ENCODE assay signal across 8 cellular contexts in the genomic region with DNA sequence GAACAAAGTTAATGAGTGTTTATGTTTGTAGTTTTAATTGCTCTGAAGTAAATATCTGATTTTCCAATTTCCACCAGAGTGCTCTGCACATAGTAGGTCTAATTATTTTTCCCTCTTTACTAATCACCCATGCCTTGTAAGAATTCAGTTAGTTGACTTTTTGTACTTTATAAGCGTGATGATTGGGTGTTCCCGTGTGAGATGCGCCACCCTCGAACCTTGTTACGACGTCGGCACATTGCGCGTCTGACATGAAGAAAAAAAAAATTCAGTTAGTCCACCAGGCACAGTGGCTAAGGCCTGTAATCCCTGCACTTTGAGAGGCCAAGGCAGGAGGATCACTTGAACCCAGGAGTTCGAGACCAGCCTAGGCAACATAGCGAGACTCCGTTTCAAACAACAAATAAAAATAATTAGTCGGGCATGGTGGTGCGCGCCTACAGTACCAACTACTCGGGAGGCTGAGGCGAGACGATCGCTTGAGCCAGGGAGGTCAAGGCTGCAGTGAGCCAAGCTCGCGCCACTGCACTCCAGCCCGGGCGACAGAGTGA. TPM values are rescaled to one million over a fixed set of nuclear protein-coding genes. Genes with fewer than 3 reads are reported as not detected.
DNase-seq lines count a peak whose midpoint lies in the region; FAIRE-seq and TF ChIP-seq lines count a peak whose summit lies in the region.

No MANE protein-coding gene starts in this region.

- FAIRE-seq in HTR-8/SVneo (lab: Jason Lieb, UNC): no peak

- peak overlapping the region; percentile 72 to 87 (median 78); a peak in 15 of 20 replicates for H3K4me3 ChIP-seq in BLaER1 treated with 17β-estradiol and CSF1 and Interleukin-3, amounts not matched to agents 10 nM and 100 nM
- H3K4me3 ChIP-seq in MM.1S (ENCODE audit: low read length): peak overlapping the region; percentile 74
- peak overlapping the region; percentile 86 for H3K4me3 ChIP-seq in effector memory CD4-positive, alpha-beta T cell (ENCODE audit: insufficient read depth, low read depth, low read length, poor library complexity, severe bottlenecking)
- no peak overlapping the region for H3K4me3 ChIP-seq in neural progenitor cell

- H3K4me3 Mint-ChIP-seq in neural progenitor cell: peak overlapping the region; percentile 86

- H2AFZ ChIP-seq in MM.1S (ENCODE audit: low read length): peak overlapping the region; percentile 77
- H2AFZ ChIP-seq in neural progenitor cell (replicated peaks): peak overlapping the region; percentile 74

- H3K9me3 Mint-ChIP-seq in neural progenitor cell: no peaks in the 10 kb centered on the region

- peaks cover 0 to 9% (median 5%) of the 10 kb centered on the region in 11 experiments; a peak in 8 of 22 replicates for H3K9me3 ChIP-seq in BLaER1 treated with 17β-estradiol and CSF1 and Interleukin-3, amounts not matched to agents 10 nM and 100 nM (replicated peaks in 1 of 11)
- no peaks in the 10 kb centered on the region for H3K9me3 ChIP-seq in MM.1S (replicated peaks; ENCODE audit: insufficient read depth, low read length)
- H3K9me3 ChIP-seq in effector memory CD4-positive, alpha-beta T cell (ENCODE audit: control insufficient read depth, low read length): no peaks in the 10 kb centered on the region
- H3K9me3 ChIP-seq in neural progenitor cell (ENCODE audit: low read depth): no peaks in the 10 kb centered on the region

- no peaks in the 10 kb centered on the region for H3K27me3 ChIP-seq in BLaER1 treated with 17β-estradiol and CSF1 and Interleukin-3, amounts not matched to agents 10 nM and 100 nM
- no peaks in the 10 kb centered on the region for H3K27me3 ChIP-seq in MM.1S (replicated peaks; ENCODE audit: insufficient read depth, low read length)
- no peaks in the 10 kb centered on the region for H3K27me3 ChIP-seq in effector memory CD4-positive, alpha-beta T cell (replicated peaks; ENCODE audit: control insufficient read depth, insufficient read depth, low read length, poor library complexity, severe bottlenecking)
- no peaks in the 10 kb centered on the region for H3K27me3 ChIP-seq in neural progenitor cell

- no peaks in the 10 kb centered on the region for H3K9me2 ChIP-seq in MM.1S (replicated peaks; ENCODE audit: insufficient read depth, low read length)

- TF ChIP-seq CTCF in MM.1S (IDR thresholded peaks at IDR 0.05; ENCODE audit: low read length) (no peak), neural progenitor cell (IDR thresholded peaks at IDR 0.05) (no peak)

- peak overlapping the region; percentile 89 for H3K27ac Mint-ChIP-seq in neural progenitor cell

- peak overlapping the region; percentile 32 to 98 (median 86); a peak in 21 of 22 replicates for H3K4me2 ChIP-seq in BLaER1 treated with 17β-estradiol and CSF1 and Interleukin-3, amounts not matched to agents 10 nM and 100 nM
- H3K4me2 ChIP-seq in MM.1S (ENCODE audit: low read depth, low read length) (peak overlapping the region; percentile 80; the same call in 1 of the 2 replicates), neural progenitor cell (peak overlapping the region; percentile 76)

- peaks cover 11% of the 10 kb centered on the region for H3K36me3 Mint-ChIP-seq in neural progenitor cell

- peaks cover 31 to 46% (median 38%) of the 10 kb centered on the region in 10 experiments for H3K4me1 ChIP-seq in BLaER1 treated with 17β-estradiol and CSF1 and Interleukin-3, amounts not matched to agents 10 nM and 100 nM
- H3K4me1 ChIP-seq in MM.1S (ENCODE audit: low read length): peaks cover 11% of the 10 kb centered on the region; the same call in 1 of the 2 replicates
- peaks cover 11% of the 10 kb centered on the region for H3K4me1 ChIP-seq in effector memory CD4-positive, alpha-beta T cell (ENCODE audit: control insufficient read depth, insufficient read depth, low read length, poor library complexity, severe bottlenecking)
- peaks cover 11% of the 10 kb centered on the region for H3K4me1 ChIP-seq in neural progenitor cell

- DNase-seq in MM.1S (no peak), neural progenitor cell (ENCODE audit: low spot score) (no peak), NCI-H510A (lab: John Stamatoyannopoulos, UW) (no peak), HK-2 (ENCODE audit: unreplicated experiment) (no peak), superior temporal gyrus (ENCODE audit: extremely low spot score) (no peak), HTR-8/SVneo (ENCODE audit: insufficient read length, low spot score) (no peak)
- DNase-seq in effector memory CD4-positive, alpha-beta T cell: no peak

- H3K27me3 Mint-ChIP-seq in neural progenitor cell (ENCODE audit: insufficient read depth, low read depth): peaks cover 2% of the 10 kb centered on the region

- peak overlapping the region; percentile 88 to 98 (median 97); a peak in 21 of 22 replicates for H3K27ac ChIP-seq in BLaER1 treated with 17β-estradiol and CSF1 and Interleukin-3, amounts not matched to agents 10 nM and 100 nM
- H3K27ac ChIP-seq in MM.1S (ENCODE audit: low read length) (no peak overlapping the region), neural progenitor cell (no peak overlapping the region)
- H3K27ac ChIP-seq in effector memory CD4-positive, alpha-beta T cell (ENCODE audit: insufficient read depth, low read length, poor library complexity, severe bottlenecking): peak overlapping the region; percentile 90

- peaks cover 0 to 35% (median 27%) of the 10 kb centered on the region in 11 experiments; a peak in 21 of 22 replicates for H3K36me3 ChIP-seq in BLaER1 treated with 17β-estradiol and CSF1 and Interleukin-3, amounts not matched to agents 10 nM and 100 nM
- H3K36me3 ChIP-seq in MM.1S (replicated peaks; ENCODE audit: insufficient read depth, low read length) (no peaks in the 10 kb centered on the region), neural progenitor cell (peaks cover 5% of the 10 kb centered on the region)
- no peaks in the 10 kb centered on the region for H3K36me3 ChIP-seq in effector memory CD4-positive, alpha-beta T cell (ENCODE audit: control insufficient read depth, insufficient read depth, low read length)

- H3K79me2 ChIP-seq in MM.1S (ENCODE audit: low read length): peaks cover 41% of the 10 kb centered on the region
- peaks cover 44% of the 10 kb centered on the region for H3K79me2 ChIP-seq in neural progenitor cell (ENCODE audit: low read depth)

- peak overlapping the region; percentile 86 to 98 (median 96); a peak in 20 of 22 replicates for H3K9ac ChIP-seq in BLaER1 treated with 17β-estradiol and CSF1 and Interleukin-3, amounts not matched to agents 10 nM and 100 nM
- peak overlapping the region; percentile 74; the same call in 1 of the 2 replicates for H3K9ac ChIP-seq in MM.1S (ENCODE audit: low read length)
- H3K9ac ChIP-seq in neural progenitor cell: no peak overlapping the region

- peaks cover 30 to 39% (median 38%) of the 10 kb centered on the region in 11 experiments for H4K20me1 ChIP-seq in BLaER1 treated with 17β-estradiol and CSF1 and Interleukin-3, amounts not matched to agents 10 nM and 100 nM
- no peaks in the 10 kb centered on the region for H4K20me1 ChIP-seq in MM.1S (ENCODE audit: insufficient read depth, low read length)
- peaks cover 22% of the 10 kb centered on the region for H4K20me1 ChIP-seq in neural progenitor cell (ENCODE audit: low read depth)

- H3K4me1 Mint-ChIP-seq in neural progenitor cell: peaks cover 15% of the 10 kb centered on the region

- H3F3A ChIP-seq in MM.1S (ENCODE audit: insufficient read depth, low read length) (no peaks in the 10 kb centered on the region), neural progenitor cell (ENCODE audit: low read depth) (no peaks in the 10 kb centered on the region)

RNA-seq across cellular contexts. Expression of gene VHL, which starts 0.5 kb away (rescaled TPM):
- 86.0 and 86.3 TPM in 2 replicates for total RNA-seq in neural progenitor cell (ENCODE audit: low replicate concordance)

RNA-seq across cellular contexts. Expression of gene IRAK2, which starts 23.6 kb away (rescaled TPM):
- 0.26 and 0.50 TPM in 2 replicates for total RNA-seq in neural progenitor cell (ENCODE audit: low replicate concordance)

RNA-seq across cellular contexts. Expression of gene BRK1, which starts 25.6 kb away (rescaled TPM):
- 123 and 133 TPM in 2 replicates for total RNA-seq in neural progenitor cell (ENCODE audit: low replicate concordance)

RNA-seq across cellular contexts. Expression of gene FANCD2OS, which starts 33.0 kb away (rescaled TPM):
- not detected in 2 replicates for total RNA-seq in neural progenitor cell (ENCODE audit: low replicate concordance)

Comparison
In these comparisons a context has a peak if more than half of its experiments do, and no peak if none do; other contexts are left out.
1. H3K27ac ChIP-seq: peak in BLaER1 treated with 17β-estradiol and CSF1 and Interleukin-3, amounts not matched to agents 10 nM and 100 nM (11 of 11) and effector memory CD4-positive, alpha-beta T cell (single experiment); none in MM.1S (single experiment) and neural progenitor cell (single experiment).
2. Peak in every context shown above with its lines, with median percentiles within 50 percentile points of each other: H3K4me2 ChIP-seq.